ENCODE assay signal across 8 cellular contexts in genomic region chr17:76452102-76452645, GRCh38. TPM values are rescaled to one million over a fixed set of nuclear protein-coding genes. Genes with fewer than 3 reads are reported as not detected.
DNase-seq lines count a peak whose midpoint lies in the region; ATAC-seq, FAIRE-seq and TF ChIP-seq lines count a peak whose summit lies in the region.

No MANE protein-coding gene starts in this region.

- H3K4me3 Mint-ChIP-seq in CD4-positive, CD25-positive, alpha-beta regulatory T cell: peak overlapping the region; percentile 85 to 95 (median 89)
- peak overlapping the region; percentile 91 for H3K4me3 Mint-ChIP-seq in nephron progenitor cell

- H3K4me2 ChIP-seq in endothelial cell of umbilical vein (ENCODE audit: insufficient read depth, low read length): peak overlapping the region; percentile 81

- H3K4me1 ChIP-seq in CD4-positive, CD25-positive, alpha-beta regulatory T cell (ENCODE audit: control insufficient read depth, insufficient read depth, low read length, poor library complexity, severe bottlenecking): peaks cover 22% of the 10 kb centered on the region
- H3K4me1 ChIP-seq in endothelial cell of umbilical vein (ENCODE audit: control insufficient read depth, extremely low read depth, insufficient read depth, low read length): peaks cover 13% of the 10 kb centered on the region

- H3K4me3 ChIP-seq in CD4-positive, CD25-positive, alpha-beta regulatory T cell (ENCODE audit: low read depth, low read length): peak overlapping the region; percentile 78
- peak overlapping the region; percentile 43 to 96 (median 73) for H3K4me3 ChIP-seq in endothelial cell of umbilical vein (replicated peaks in 1 of 3; ENCODE audit: insufficient read depth in 1 of 3, low read depth in 1 of 3, low read length in 3 of 3)

- ATAC-seq in CD4-positive, CD25-positive, alpha-beta regulatory T cell (ENCODE audit: low read depth in 2 of 2): peak; percentile 10 to 12
- peak; percentile 28 for ATAC-seq in GM21717 (IDR thresholded peaks at IDR 0.05; ENCODE audit: unreplicated experiment)

- no peaks in the 10 kb centered on the region for H3K9me1 ChIP-seq in endothelial cell of umbilical vein (replicated peaks; ENCODE audit: control insufficient read depth, extremely low read depth, insufficient read depth, low read length)

- DNase-seq in CD4-positive, CD25-positive, alpha-beta regulatory T cell: peak in 1 of 3 donors; percentile 29
- DNase-seq in RWPE1 (ENCODE audit: low spot score) (no peak), endothelial cell of umbilical vein (ENCODE audit: low read depth, low spot score) (no peak), nephron progenitor cell (peak; percentile 29), kidney glomerular epithelial cell (lab: John Stamatoyannopoulos, UW) (no peak), NCI-H526 treated with DMSO at 0.1 percent for 48 hours (lab: John Stamatoyannopoulos, UW) (no peak), GM19239 (ENCODE audit: insufficient read length, low spot score) (no peak)

- no peak for TF ChIP-seq POLR2A in endothelial cell of umbilical vein (IDR thresholded peaks at IDR 0.05; ENCODE audit: low read depth, low read length)

- no peak overlapping the region for H2AFZ ChIP-seq in endothelial cell of umbilical vein (ENCODE audit: low read depth, low read length)

- H3K36me3 ChIP-seq in CD4-positive, CD25-positive, alpha-beta regulatory T cell (ENCODE audit: control insufficient read depth, insufficient read depth, low read length): no peaks in the 10 kb centered on the region
- no peaks in the 10 kb centered on the region for H3K36me3 ChIP-seq in endothelial cell of umbilical vein (ENCODE audit: control insufficient read depth in 2 of 2, extremely low read depth in 1 of 2, insufficient read depth in 2 of 2, low read length in 2 of 2)

- H4K20me1 ChIP-seq in endothelial cell of umbilical vein (replicated peaks; ENCODE audit: control insufficient read depth, extremely low read depth, insufficient read depth, low read length): no peaks in the 10 kb centered on the region

- peaks cover 0 to under 1% (median 0%) of the 10 kb centered on the region in 7 donors for H3K9me3 Mint-ChIP-seq in CD4-positive, CD25-positive, alpha-beta regulatory T cell
- no peaks in the 10 kb centered on the region for H3K9me3 Mint-ChIP-seq in nephron progenitor cell

- TF ChIP-seq CTCF in RWPE1 (conservative IDR thresholded peaks at IDR 0.05; ENCODE audit: low read depth): no peak
- no peak for TF ChIP-seq CTCF in endothelial cell of umbilical vein (IDR thresholded peaks at IDR 0.05; ENCODE audit: extremely low read depth in 1 of 2, insufficient read depth in 1 of 2, low read depth in 1 of 2, low read length in 2 of 2)
- no peak for TF ChIP-seq CTCF in nephron progenitor cell (IDR thresholded peaks at IDR 0.05)

- POLR2A ChIA-PET in RWPE1 (lab: Yijun Ruan, JAX; ENCODE audit: low non-redundant PET) (interaction anchor here (0.7 kb wide), 1 partner anchor 37 kb away, joined by 3 read pairs; no protein-coding TSS in a partner anchor), endothelial cell of umbilical vein (lab: Charles Lee) (no interaction called here)

- peak overlapping the region in 2 of 3 donors; percentile 59 to 91 for H3K27ac Mint-ChIP-seq in CD4-positive, CD25-positive, alpha-beta regulatory T cell
- no peak overlapping the region for H3K27ac Mint-ChIP-seq in nephron progenitor cell

- peak overlapping the region; percentile 7 for H3K9ac ChIP-seq in endothelial cell of umbilical vein (replicated peaks; ENCODE audit: extremely low read depth, insufficient read depth, low read length)

- peaks cover 3% of the 10 kb centered on the region for H3K36me3 Mint-ChIP-seq in CD4-positive, CD25-positive, alpha-beta regulatory T cell
- peaks cover 3% of the 10 kb centered on the region for H3K36me3 Mint-ChIP-seq in nephron progenitor cell (ENCODE audit: low read depth)

- H3K9me3 ChIP-seq in CD4-positive, CD25-positive, alpha-beta regulatory T cell (ENCODE audit: control insufficient read depth in 2 of 2, low read length in 2 of 2): no peaks in the 10 kb centered on the region
- no peaks in the 10 kb centered on the region for H3K9me3 ChIP-seq in endothelial cell of umbilical vein (replicated peaks; ENCODE audit: control insufficient read depth, insufficient read depth, low read length)

- peaks cover 6% of the 10 kb centered on the region for H3K27me3 Mint-ChIP-seq in CD4-positive, CD25-positive, alpha-beta regulatory T cell
- H3K27me3 Mint-ChIP-seq in nephron progenitor cell (ENCODE audit: low read depth, poor library complexity): no peaks in the 10 kb centered on the region

- CTCF ChIA-PET in RWPE1 (lab: Yijun Ruan, JAX): interaction anchor here (0.5 to 0.8 kb wide), 5 partner anchors 17 to 319 kb away, joined by 3 to 4 read pairs (median 3); no protein-coding TSS in a partner anchor
- CTCF ChIA-PET in endothelial cell of umbilical vein (lab: Charles Lee): interaction anchor here (0.7 to 9.3 kb wide), 4 partner anchors 24 to 67 kb away, joined by 3 to 319 read pairs (median 4); no protein-coding TSS in a partner anchor

- H3K79me2 ChIP-seq in endothelial cell of umbilical vein (ENCODE audit: control insufficient read depth, insufficient read depth, low read length): peaks cover 44% of the 10 kb centered on the region

- H3K27ac ChIP-seq in CD4-positive, CD25-positive, alpha-beta regulatory T cell (ENCODE audit: insufficient read depth, low read length, poor library complexity, severe bottlenecking): peak overlapping the region; percentile 77
- peak overlapping the region; percentile 69 for H3K27ac ChIP-seq in RWPE1
- no peak overlapping the region for H3K27ac ChIP-seq in endothelial cell of umbilical vein (ENCODE audit: insufficient read depth, low read depth, low read length)

- dilution Hi-C loops in endothelial cell of umbilical vein (cut with MboI; ENCODE audit: extremely low pct_ligation_motif_present, low sequenced_read_pairs): no loop called here

- FAIRE-seq in endothelial cell of umbilical vein (lab: Jason Lieb, UNC): peak; percentile 15
- no peak for FAIRE-seq in GM19239 (lab: Jason Lieb, UNC)

- BruUV-seq in endothelial cell of umbilical vein (replicated peaks; lab: Mats Ljungman, UMichigan): no TSS peak

- H3K27me3 ChIP-seq in CD4-positive, CD25-positive, alpha-beta regulatory T cell (ENCODE audit: control insufficient read depth, insufficient read depth, low read length): no peaks in the 10 kb centered on the region
- H3K27me3 ChIP-seq in endothelial cell of umbilical vein (ENCODE audit: control insufficient read depth in 2 of 2, insufficient read depth in 2 of 2, low read length in 2 of 2): no peaks in the 10 kb centered on the region

- intact Hi-C loops in endothelial cell of umbilical vein (cut with micrococcal nuclease): no loop called here

- peaks cover 6 to 47% (median 38%) of the 10 kb centered on the region in 4 donors for H3K4me1 Mint-ChIP-seq in CD4-positive, CD25-positive, alpha-beta regulatory T cell
- peaks cover 47% of the 10 kb centered on the region for H3K4me1 Mint-ChIP-seq in nephron progenitor cell

TF ChIP-seq in endothelial cell of umbilical vein, 7 proteins besides CTCF, POLR2A, EP300 and RAD21 (continues in another document):
- TF ChIP-seq GATA2 (IDR thresholded peaks at IDR 0.05; ENCODE audit: insufficient read depth, insufficient read length, low read depth, low read length): no peak
- TF ChIP-seq FOS (IDR thresholded peaks at IDR 0.05; ENCODE audit: borderline replicate concordance, insufficient read depth, low read length): no peak
- TF ChIP-seq MAX (IDR thresholded peaks at IDR 0.05; ENCODE audit: insufficient read depth, insufficient read length): no peak
- no peak for TF ChIP-seq EZH2 (IDR thresholded peaks at IDR 0.05; ENCODE audit: borderline replicate concordance, low read depth, low read length, severe bottlenecking)
- TF ChIP-seq MYC (IDR thresholded peaks at IDR 0.05; ENCODE audit: low read depth, low read length): no peak

RNA-seq across cellular contexts. Expression of gene UBE2O, which starts 0.8 kb away (rescaled TPM):
- 34.3 TPM for total RNA-seq in CD4-positive, CD25-positive, alpha-beta regulatory T cell
- 1 to 10 TPM; 3.1 to 9.0 (median 6.4) TPM for polyA plus RNA-seq in CD4-positive, CD25-positive, alpha-beta regulatory T cell
- total RNA-seq in endothelial cell of umbilical vein: 32.8 and 34.1 TPM in 2 replicates
- polyA plus RNA-seq in endothelial cell of umbilical vein: 12.1 and 13.9 TPM in 2 replicates
- 13.2 TPM in 2 replicates for polyA plus RNA-seq in endothelial cell of umbilical vein (2011; cell fraction: cytosol; rRNA removed)
- polyA plus RNA-seq in endothelial cell of umbilical vein (2011; cell fraction: nucleus; rRNA removed): 36.1 and 37.2 TPM in 2 replicates
- polyA plus RNA-seq in endothelial cell of umbilical vein (2012): 19.0 and 24.0 TPM in 2 replicates
- polyA minus RNA-seq in endothelial cell of umbilical vein: 82.5 and 92.5 TPM in 2 replicates
- polyA minus RNA-seq in endothelial cell of umbilical vein (2011; cell fraction: cytosol; rRNA and poly(A)+ RNA removed): 17.1 TPM
- polyA minus RNA-seq in endothelial cell of umbilical vein (2011; cell fraction: nucleus; rRNA and poly(A)+ RNA removed): 18.1 and 19.6 TPM in 2 replicates

RNA-seq across cellular contexts. Expression of gene AANAT, which starts 15.2 kb away (rescaled TPM):
- not detected for total RNA-seq in CD4-positive, CD25-positive, alpha-beta regulatory T cell
- polyA plus RNA-seq in CD4-positive, CD25-positive, alpha-beta regulatory T cell: not detected
- not detected in 2 replicates for total RNA-seq in endothelial cell of umbilical vein
- polyA plus RNA-seq in endothelial cell of umbilical vein: not detected in 2 replicates
- 0.10 TPM in 1 of 2 replicates, not detected in the other for polyA plus RNA-seq in endothelial cell of umbilical vein (2011; cell fraction: cytosol; rRNA removed)
- not detected in 2 replicates for polyA plus RNA-seq in endothelial cell of umbilical vein (2011; cell fraction: nucleus; rRNA removed)
- polyA plus RNA-seq in endothelial cell of umbilical vein (2012): not detected in 2 replicates
- not detected in 2 replicates for polyA minus RNA-seq in endothelial cell of umbilical vein
- not detected for polyA minus RNA-seq in endothelial cell of umbilical vein (2011; cell fraction: cytosol; rRNA and poly(A)+ RNA removed)
- not detected in 2 replicates for polyA minus RNA-seq in endothelial cell of umbilical vein (2011; cell fraction: nucleus; rRNA and poly(A)+ RNA removed)

RNA-seq across cellular contexts. Expression of gene RHBDF2, which starts 49.0 kb away (rescaled TPM):
- 23.8 TPM for total RNA-seq in CD4-positive, CD25-positive, alpha-beta regulatory T cell
- polyA plus RNA-seq in CD4-positive, CD25-positive, alpha-beta regulatory T cell: 1 to 10 TPM; 2.5 to 4.5 (median 3.5) TPM
- 38.5 and 42.6 TPM in 2 replicates for total RNA-seq in endothelial cell of umbilical vein
- polyA plus RNA-seq in endothelial cell of umbilical vein: 25.5 and 35.0 TPM in 2 replicates
- polyA plus RNA-seq in endothelial cell of umbilical vein (2011; cell fraction: cytosol; rRNA removed): 14.3 and 17.0 TPM in 2 replicates
- 34.9 and 50.9 TPM in 2 replicates for polyA plus RNA-seq in endothelial cell of umbilical vein (2011; cell fraction: nucleus; rRNA removed)
- 28.8 and 49.4 TPM in 2 replicates for polyA plus RNA-seq in endothelial cell of umbilical vein (2012)
- 18.1 and 20.4 TPM in 2 replicates for polyA minus RNA-seq in endothelial cell of umbilical vein
- 4.5 TPM for polyA minus RNA-seq in endothelial cell of umbilical vein (2011; cell fraction: cytosol; rRNA and poly(A)+ RNA removed)
- 16.7 and 35.6 TPM in 2 replicates for polyA minus RNA-seq in endothelial cell of umbilical vein (2011; cell fraction: nucleus; rRNA and poly(A)+ RNA removed)
